In the genomic region with DNA sequence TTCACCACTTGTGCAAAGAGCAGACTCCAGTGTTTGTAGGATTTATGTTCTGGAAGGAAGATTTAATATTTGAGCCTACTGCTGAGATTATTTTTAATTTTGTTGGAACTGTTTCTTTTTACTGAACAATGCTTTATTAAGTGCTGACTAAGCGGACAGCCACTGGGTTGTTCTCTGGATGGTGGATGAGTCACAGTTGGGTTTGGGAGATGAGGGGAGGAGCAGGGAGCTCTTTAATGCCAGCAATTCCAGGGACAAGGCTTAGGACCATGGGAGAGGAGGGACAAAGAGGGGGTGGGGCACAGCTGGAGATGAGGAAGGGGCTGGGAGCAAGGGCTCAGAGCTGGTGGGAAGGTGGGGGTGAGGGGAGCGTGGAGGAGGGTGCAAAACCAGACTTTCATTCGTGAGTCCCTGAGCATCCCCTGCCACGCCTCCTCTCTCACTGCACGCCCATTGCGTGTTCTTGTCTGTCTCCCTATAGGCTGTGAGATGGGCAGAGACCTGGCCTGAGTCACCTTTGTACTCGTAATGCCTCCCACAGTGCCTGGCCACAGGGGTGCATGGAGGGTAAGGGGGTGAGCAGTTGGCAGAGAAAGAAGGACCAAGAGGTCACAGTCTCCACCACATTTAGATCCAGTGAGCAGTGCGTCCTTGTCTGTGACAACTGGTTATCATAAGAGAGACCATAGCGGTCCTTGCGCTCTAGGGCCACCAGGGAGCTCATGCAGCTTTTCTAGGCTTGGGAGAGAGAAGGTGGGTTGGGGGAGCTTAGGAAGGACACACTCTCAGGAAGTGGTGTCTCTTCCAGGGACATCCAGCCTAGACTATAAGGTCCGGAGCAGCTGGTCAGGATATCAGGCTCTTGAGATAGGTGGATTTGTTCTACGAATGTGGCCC, we compare ENCODE assay signal across 12 cellular contexts. TPM values are rescaled to one million over a fixed set of nuclear protein-coding genes. Genes with fewer than 3 reads are reported as not detected.
DNase-seq lines count a peak whose midpoint lies in the region; ATAC-seq and TF ChIP-seq lines count a peak whose summit lies in the region.
"Had no signal": no experiment of that assay in that cellular context is flagged by ENCODE, and none has a peak within 500 bp of the region (broad histone marks: within the 10 kb centered on the region; RNA-seq: fewer than 3 reads in every experiment).

No MANE protein-coding gene starts in this region.

- no peak overlapping the region; the same call in 1 of the 2 replicates for H3K4me2 ChIP-seq in IMR-90 (ENCODE audit: low read depth, low read length)

- intact Hi-C loops in A673 (cut with micrococcal nuclease; ENCODE audit: unreplicated experiment) (no loop called here), IMR-90 (cut with micrococcal nuclease) (no loop called here), dorsolateral prefrontal cortex (cut with DNase I) (no loop called here), mucosa of descending colon (cut with DNase I, micrococcal nuclease) (no loop called here)

- POLR2A ChIA-PET in A673 (lab: Charles Lee; ENCODE audit: low non-redundant PET) (interaction anchor here (0.5 kb wide), 1 partner anchor 41 kb away, joined by 5 read pairs; no protein-coding TSS in a partner anchor), IMR-90 (lab: Charles Lee; ENCODE audit: unreplicated experiment) (interaction anchor here (0.6 kb wide), 1 partner anchor 13 kb away, joined by 8 read pairs; no protein-coding TSS in a partner anchor)

- no peak overlapping the region for H2BK20ac ChIP-seq in IMR-90 (ENCODE audit: low read depth, low read length)

- H3K27me3 ChIP-seq in A673 (replicated peaks; ENCODE audit: insufficient read depth, low read depth, low read length, poor library complexity) (peaks cover 10% of the 10 kb centered on the region), IMR-90 (ENCODE audit: control insufficient read depth, insufficient read depth, low read length) (peaks cover 11% of the 10 kb centered on the region), dorsolateral prefrontal cortex (peaks cover 0 to 15% (median 0%) of the 10 kb centered on the region in 45 donors)

- peak overlapping the region; percentile 47 for H2AK9ac ChIP-seq in IMR-90 (replicated peaks; ENCODE audit: low read depth, low read length, poor library complexity)

- H3K4me1 ChIP-seq in A673 (ENCODE audit: insufficient read depth, low read length, poor library complexity, severe bottlenecking), result peaks cover 13% of the 10 kb centered on the region
- H3K4me1 ChIP-seq in IMR-90 (ENCODE audit: control insufficient read depth, insufficient read depth, low read length), result peaks cover 12% of the 10 kb centered on the region
- H3K4me1 ChIP-seq in mucosa of descending colon (ENCODE audit: low read depth), result peaks cover 3% of the 10 kb centered on the region

- in situ Hi-C loops in IMR-90 (cut with MboI; ENCODE audit: low sequenced_read_pairs), result loop anchor here (5.0 kb wide), 1 partner anchor 41 kb away; no protein-coding TSS in a partner anchor

- H3K18ac ChIP-seq in IMR-90 (ENCODE audit: low read depth, low read length), result no peak overlapping the region; the same call in 1 of the 2 replicates

- H3K14ac ChIP-seq in IMR-90 (replicated peaks; ENCODE audit: low read depth, low read length), result no peak overlapping the region

- H3K23ac ChIP-seq in IMR-90 (ENCODE audit: low read depth, low read length), result no peak overlapping the region

- TF ChIP-seq POLR2A in IMR-90 (IDR thresholded peaks at IDR 0.05; ENCODE audit: low read depth, low read length), result no peak

- H3K56ac ChIP-seq in IMR-90 (ENCODE audit: extremely low read depth, insufficient read depth, low read length), result no peak overlapping the region; the same call in 1 of the 2 replicates

- H3K36me3 ChIP-seq in A673 (ENCODE audit: insufficient read depth, low read length, poor library complexity, severe bottlenecking) (no peaks in the 10 kb centered on the region), IMR-90 (ENCODE audit: control insufficient read depth, insufficient read depth, low read length) (no peaks in the 10 kb centered on the region; the same call in 1 of the 2 replicates), mucosa of descending colon (ENCODE audit: low read depth) (no peaks in the 10 kb centered on the region)

- peak; percentile 75 for ATAC-seq in IMR-90 (ENCODE audit: low read depth)
- ATAC-seq in mucosa of descending colon, result no peak
- ATAC-seq in HG03095 (IDR thresholded peaks at IDR 0.05; ENCODE audit: unreplicated experiment), result no peak
- no peak for ATAC-seq in HG02588 (IDR thresholded peaks at IDR 0.05; ENCODE audit: unreplicated experiment)

- H3K9me3 ChIP-seq in A673 (ENCODE audit: low read depth, low read length, poor library complexity, severe bottlenecking) (no peaks in the 10 kb centered on the region), IMR-90 (ENCODE audit: control insufficient read depth, insufficient read depth, low read length) (no peaks in the 10 kb centered on the region), mucosa of descending colon (no peaks in the 10 kb centered on the region)

- BruUV-seq in A673 (replicated peaks; lab: Mats Ljungman, UMichigan) (no TSS peak), IMR-90 (replicated peaks; lab: Mats Ljungman, UMichigan) (no TSS peak)

- H2BK5ac ChIP-seq in IMR-90 (ENCODE audit: low read depth, low read length, poor library complexity, severe bottlenecking), result no peak overlapping the region

- peaks cover 11% of the 10 kb centered on the region for H3K9me1 ChIP-seq in IMR-90 (ENCODE audit: insufficient read depth, low read length)

- dilution Hi-C loops in IMR-90 (cut with HindIII; ENCODE audit: low sequenced_read_pairs, unreplicated experiment), result no loop called here

- H2AK5ac ChIP-seq in IMR-90 (ENCODE audit: low read depth, low read length), result 0 out of 2 replicates have a peak overlapping the region, but pooled peaks have one; percentile 44

- H3K9ac ChIP-seq in IMR-90 (ENCODE audit: low read depth, low read length), result no peak overlapping the region

- H4K20me1 ChIP-seq in IMR-90 (ENCODE audit: insufficient read depth, low read length), result no peaks in the 10 kb centered on the region

- CTCF ChIA-PET in A673 (lab: Charles Lee) (no interaction called here), IMR-90 (lab: Yijun Ruan, JAX) (interaction anchor here (1.0 to 1.2 kb wide), 2 partner anchors 8 to 105 kb away, joined by 3 to 4 read pairs; no protein-coding TSS in a partner anchor)

- peak overlapping the region; percentile 10; the same call in 1 of the 2 replicates for H3K4ac ChIP-seq in IMR-90 (ENCODE audit: low read depth, low read length)

- TF ChIP-seq RAD21 in IMR-90 (IDR thresholded peaks at IDR 0.05; ENCODE audit: low read length), result no peak

- H3K27ac ChIP-seq in A673 (ENCODE audit: low read depth, low read length, poor library complexity, severe bottlenecking), result no peak overlapping the region
- 0 out of 2 replicates have a peak overlapping the region, but pooled peaks have one; percentile 0 for H3K27ac ChIP-seq in IMR-90 (ENCODE audit: insufficient read depth, low read length)
- H3K27ac ChIP-seq in dorsolateral prefrontal cortex, result peak overlapping the region in 32 of 59 donors; percentile 4 to 80 (median 50)
- H3K27ac ChIP-seq: VCaP had no signal

- DNase-seq in A673 (ENCODE audit: low spot score), result peak; percentile 42
- DNase-seq in IMR-90, result peak; percentile 82
- DNase-seq in dorsolateral prefrontal cortex, result peak in 1 of 10 donors; percentile 43
- DNase-seq in lung microvascular endothelial cell (ENCODE audit: low read depth in 2 of 2), result peak; percentile 33 to 52
- no peak for DNase-seq in mucosa of descending colon
- DNase-seq in activated effector memory CD4-positive, alpha-beta T cell treated with anti-CD3 and anti-CD28 coated beads, Interleukin-2, amount 50 U/mL, for 16 hours, result no peak
- DNase-seq: CD4-positive, CD25-positive, alpha-beta regulatory T cell; central memory CD4-positive, alpha-beta T cell; NCI-H2107 had no signal

- WGBS in IMR-90 (ENCODE audit: extremely low coverage in 2 of 2, insufficient read length in 1 of 2), 2 experiments, result 0% methylated on average over 1 of the region's 12 CpGs; no CpG with 5 or more reads in 1 of the 2 experiments

- no peaks in the 10 kb centered on the region for H3K79me1 ChIP-seq in IMR-90 (ENCODE audit: low read depth in 1 of 2, low read length in 2 of 2)

- H4K91ac ChIP-seq in IMR-90 (ENCODE audit: insufficient read depth, low read depth, low read length), result peak overlapping the region; percentile 39; the same call in 1 of the 2 replicates

- no peak overlapping the region; the same call in 2 of the 3 replicates for H2BK15ac ChIP-seq in IMR-90 (ENCODE audit: low read depth, low read length)

- H3K4me3 ChIP-seq in A673 (ENCODE audit: low read depth, low read length, poor library complexity, severe bottlenecking) (no peak overlapping the region), IMR-90 (ENCODE audit: insufficient read depth, low read depth, low read length) (no peak overlapping the region), dorsolateral prefrontal cortex (no peak overlapping the region), mucosa of descending colon (no peak overlapping the region)

- peak overlapping the region in 1 of 2 experiments; percentile 29; a peak in 1 of 4 replicates for H4K8ac ChIP-seq in IMR-90 (ENCODE audit: low read depth in 2 of 2, low read length in 2 of 2)

- TF ChIP-seq CTCF in A673 (conservative IDR thresholded peaks at IDR 0.05; ENCODE audit: low read depth, low read length) (no peak), IMR-90 (conservative IDR thresholded peaks at IDR 0.05; ENCODE audit: low read depth, low read length) (no peak), dorsolateral prefrontal cortex (IDR thresholded peaks at IDR 0.05 in 54 of 56, conservative IDR thresholded peaks at IDR 0.05 in 2 of 56; ENCODE audit: low read depth in 1 of 56, partially characterized antibody in 56 of 56) (no peak), mucosa of descending colon (IDR thresholded peaks at IDR 0.05) (no peak)

- no peak overlapping the region for H2BK120ac ChIP-seq in IMR-90 (ENCODE audit: low read depth, low read length)

- peak overlapping the region; percentile 80 for H2AFZ ChIP-seq in IMR-90 (replicated peaks; ENCODE audit: low read length, poor library complexity)

- H4K5ac ChIP-seq in IMR-90 (ENCODE audit: low read depth, low read length), result no peak overlapping the region; the same call in 1 of the 2 replicates

RNA-seq across cellular contexts. Expression of gene SLC4A3, which starts 18.4 kb away (rescaled TPM):
- total RNA-seq in A673 (2021) (0.52 and 1.5 TPM in 2 replicates), IMR-90 (2012; rRNA removed) (0.90 and 1.1 TPM in 2 replicates), dorsolateral prefrontal cortex (10 to 100 TPM; 18.5 to 75.5 (median 53.9) TPM), lung microvascular endothelial cell (under 0.01 and 0.22 TPM in 2 replicates), mucosa of descending colon (1 to 10 TPM in 1 of 3 donors, under 1 TPM in 2; 0.29 to 3.4 (median 0.34) TPM)
- 6.1 and 6.9 TPM in 2 replicates for polyA plus RNA-seq in IMR-90 (2012; rRNA removed)
- polyA plus RNA-seq in IMR-90 (2012; cell fraction: cytosol; rRNA removed), result 3.8 and 5.4 TPM in 2 replicates
- 24.0 and 53.1 TPM in 2 replicates for polyA plus RNA-seq in IMR-90 (2012; cell fraction: nucleus; rRNA removed; ENCODE audit: low replicate concordance)
- total RNA-seq: CD4-positive, CD25-positive, alpha-beta regulatory T cell had no signal
- polyA plus RNA-seq: CD4-positive, CD25-positive, alpha-beta regulatory T cell had no signal

RNA-seq across cellular contexts. Expression of gene STK11IP, which starts 48.2 kb away (rescaled TPM):
- 35.6 and 43.9 TPM in 2 replicates for total RNA-seq in A673 (2021)
- 6.7 and 19.7 TPM in 2 replicates for total RNA-seq in IMR-90 (2012; rRNA removed)
- 14.5 and 22.4 TPM in 2 replicates for polyA plus RNA-seq in IMR-90 (2012; rRNA removed)
- polyA plus RNA-seq in IMR-90 (2012; cell fraction: cytosol; rRNA removed), result 6.4 and 7.1 TPM in 2 replicates
- polyA plus RNA-seq in IMR-90 (2012; cell fraction: nucleus; rRNA removed; ENCODE audit: low replicate concordance), result 83.5 and 203 TPM in 2 replicates
- 10 to 100 TPM; 24.7 to 91.0 (median 46.3) TPM for total RNA-seq in dorsolateral prefrontal cortex
- total RNA-seq in lung microvascular endothelial cell, result 8.1 and 8.7 TPM in 2 replicates
- 10 to 100 TPM; 34.6 to 42.0 (median 39.6) TPM for total RNA-seq in mucosa of descending colon

Comparison
In these comparisons a context has a peak if more than half of its experiments do, and no peak if none do; other contexts are left out.
1. DNase-seq: peak in A673 (single experiment), IMR-90 (single experiment) and lung microvascular endothelial cell (2 of 2); none in mucosa of descending colon (0 of 3) and activated effector memory CD4-positive, alpha-beta T cell treated with anti-CD3 and anti-CD28 coated beads, Interleukin-2, amount 50 U/mL, for 16 hours (single experiment).